In the genomic region with DNA sequence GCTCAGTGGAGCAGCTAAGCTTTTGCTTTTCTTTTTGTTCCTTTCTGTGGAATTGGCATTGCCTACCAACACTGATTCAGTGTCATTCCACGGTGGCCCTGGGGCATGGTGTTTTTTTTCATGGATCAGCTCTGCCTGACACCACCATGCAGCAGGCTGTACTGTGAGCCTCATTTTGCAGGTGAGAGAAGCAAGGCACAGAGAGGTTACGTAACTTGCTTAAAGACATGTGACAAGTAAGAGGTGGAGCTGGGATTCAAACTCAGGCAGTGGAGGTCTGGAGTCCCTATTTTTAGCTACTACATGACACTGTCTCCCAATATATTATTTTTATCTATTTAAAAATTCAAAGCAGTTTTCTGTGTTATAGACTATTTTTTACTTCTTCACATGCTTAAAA, we compare ENCODE assay signal across 25 cellular contexts. TPM values are rescaled to one million over a fixed set of nuclear protein-coding genes. Genes with fewer than 3 reads are reported as not detected.
"Had no signal": no experiment of that assay in that cellular context is flagged by ENCODE, and none has a peak within 500 bp of the region (broad histone marks: within the 10 kb centered on the region; RNA-seq: fewer than 3 reads in every experiment).

No MANE protein-coding gene starts in this region.

- H3K9me3 ChIP-seq: left ventricle myocardium inferior, prostate gland, spleen, testis had no signal

- DNase-seq: activated CD4-positive, alpha-beta T cell treated with anti-CD3 and anti-CD28 coated beads for 1 hour; activated CD4-positive, alpha-beta T cell treated with anti-CD3 and anti-CD28 coated beads, Interleukin-2, amount 50 U/mL, for 1 hour; activated CD8-positive, alpha-beta memory T cell treated with anti-CD3 and anti-CD28 coated beads, Interleukin-2, amount 10 ng/mL, durations not matched to agents 7 days and 5 days; activated CD8-positive, alpha-beta T cell treated with anti-CD3 and anti-CD28 coated beads, Interleukin-2, amount 10 ng/mL, durations not matched to agents 7 days and 5 days; activated naive CD8-positive, alpha-beta T cell treated with anti-CD3 and anti-CD28 coated beads, Interleukin-2, amount 50 U/mL, for 24 hours; activated T-cell treated with anti-CD3 and anti-CD28 coated beads, Interleukin-2, amount 50 U/mL, for 48 hours; dermis blood vessel endothelial cell; effector CD4-positive, alpha-beta T cell; left ventricle myocardium inferior; spleen; stimulated activated naive CD4-positive, alpha-beta T cell treated with Interleukin-2 at 50 U/mL for 16 hours; T-helper 2 cell; testis; trophoblast cell had no signal

- H3K36me3 Mint-ChIP-seq: activated CD8-positive, alpha-beta memory T cell treated with anti-CD3 and anti-CD28 coated beads, Interleukin-2, amount 10 ng/mL, durations not matched to agents 7 days and 5 days; activated naive CD4-positive, alpha-beta T cell treated with anti-CD3 and anti-CD28 coated beads, Interleukin-2, amount 50 U/mL, for 24 hours; WTC11 had no signal

- H3K4me1 ChIP-seq: prostate gland, testis had no signal

- H3K9me3 Mint-ChIP-seq: activated naive CD4-positive, alpha-beta T cell treated with anti-CD3 and anti-CD28 coated beads, Interleukin-2, amount 50 U/mL, for 24 hours; activated naive CD8-positive, alpha-beta T cell treated with anti-CD3 and anti-CD28 coated beads, Interleukin-2, amount 50 U/mL, for 24 hours; activated T-helper 2 cell treated with anti-CD3 and anti-CD28 coated beads, Interferon-gamma antibody, Interleukin-2, Interleukin-4, amounts not matched to agents 10 μg/mL and 5 μg/mL and 100 μg/mL, durations not matched to agents 14 hours and 24 hours and 36 hours; central memory CD8-positive, alpha-beta T cell; nephron; WTC11 had no signal

- H3K4me1 Mint-ChIP-seq: activated CD8-positive, alpha-beta memory T cell treated with anti-CD3 and anti-CD28 coated beads, Interleukin-2, amount 10 ng/mL, durations not matched to agents 7 days and 5 days; activated naive CD4-positive, alpha-beta T cell treated with anti-CD3 and anti-CD28 coated beads, Interleukin-2, amount 50 U/mL, for 24 hours; activated naive CD8-positive, alpha-beta T cell treated with anti-CD3 and anti-CD28 coated beads, Interleukin-2, amount 50 U/mL, for 24 hours; central memory CD8-positive, alpha-beta T cell; nephron had no signal

- H3K36me3 ChIP-seq: left ventricle myocardium inferior, prostate gland, spleen had no signal

- H3K27ac Mint-ChIP-seq: activated CD8-positive, alpha-beta memory T cell treated with anti-CD3 and anti-CD28 coated beads, Interleukin-2, amount 10 ng/mL, durations not matched to agents 7 days and 5 days; activated CD8-positive, alpha-beta T cell treated with anti-CD3 and anti-CD28 coated beads, Interleukin-2, amount 10 ng/mL, durations not matched to agents 7 days and 5 days; activated naive CD4-positive, alpha-beta T cell treated with anti-CD3 and anti-CD28 coated beads, Interleukin-2, amount 50 U/mL, for 24 hours; activated naive CD8-positive, alpha-beta T cell treated with anti-CD3 and anti-CD28 coated beads, Interleukin-2, amount 50 U/mL, for 24 hours; activated T-helper 2 cell treated with anti-CD3 and anti-CD28 coated beads, Interferon-gamma antibody, Interleukin-2, Interleukin-4, amounts not matched to agents 10 μg/mL and 5 μg/mL and 100 μg/mL, durations not matched to agents 14 hours and 24 hours and 36 hours; nephron; WTC11 had no signal

- H3K4me3 Mint-ChIP-seq: activated CD8-positive, alpha-beta memory T cell treated with anti-CD3 and anti-CD28 coated beads, Interleukin-2, amount 10 ng/mL, durations not matched to agents 7 days and 5 days; activated CD8-positive, alpha-beta T cell treated with anti-CD3 and anti-CD28 coated beads, Interleukin-2, amount 10 ng/mL, durations not matched to agents 7 days and 5 days; activated naive CD4-positive, alpha-beta T cell treated with anti-CD3 and anti-CD28 coated beads, Interleukin-2, amount 50 U/mL, for 24 hours; activated naive CD8-positive, alpha-beta T cell treated with anti-CD3 and anti-CD28 coated beads, Interleukin-2, amount 50 U/mL, for 24 hours; central memory CD8-positive, alpha-beta T cell; nephron; WTC11 had no signal

- H3K27me3 Mint-ChIP-seq: activated CD8-positive, alpha-beta memory T cell treated with anti-CD3 and anti-CD28 coated beads, Interleukin-2, amount 10 ng/mL, durations not matched to agents 7 days and 5 days; activated naive CD4-positive, alpha-beta T cell treated with anti-CD3 and anti-CD28 coated beads, Interleukin-2, amount 50 U/mL, for 24 hours; activated naive CD8-positive, alpha-beta T cell treated with anti-CD3 and anti-CD28 coated beads, Interleukin-2, amount 50 U/mL, for 24 hours had no signal

- H3K4me3 ChIP-seq: left ventricle myocardium inferior, prostate gland, spleen, testis had no signal

- ATAC-seq: activated CD8-positive, alpha-beta memory T cell treated with anti-CD3 and anti-CD28 coated beads, Interleukin-2, amount 10 ng/mL, durations not matched to agents 7 days and 5 days; activated CD8-positive, alpha-beta T cell treated with anti-CD3 and anti-CD28 coated beads, Interleukin-2, amount 10 ng/mL, durations not matched to agents 7 days and 5 days; activated naive CD8-positive, alpha-beta T cell treated with anti-CD3 and anti-CD28 coated beads, Interleukin-2, amount 50 U/mL, for 24 hours; WTC11 had no signal

- H3K27me3 ChIP-seq: spleen, testis had no signal

- H3K27ac ChIP-seq: left ventricle myocardium inferior, prostate gland, spleen, testis had no signal

- FAIRE-seq: bronchial epithelial cell, colon, endometrium, frontal cortex, urothelium cell line had no signal

RNA-seq across cellular contexts. Expression of a gene that starts 44.4 kb away (rescaled TPM):
- total RNA-seq: bronchial epithelial cell had no signal
